8 cellular contexts compared by ENCODE assay signal in the genomic region with DNA sequence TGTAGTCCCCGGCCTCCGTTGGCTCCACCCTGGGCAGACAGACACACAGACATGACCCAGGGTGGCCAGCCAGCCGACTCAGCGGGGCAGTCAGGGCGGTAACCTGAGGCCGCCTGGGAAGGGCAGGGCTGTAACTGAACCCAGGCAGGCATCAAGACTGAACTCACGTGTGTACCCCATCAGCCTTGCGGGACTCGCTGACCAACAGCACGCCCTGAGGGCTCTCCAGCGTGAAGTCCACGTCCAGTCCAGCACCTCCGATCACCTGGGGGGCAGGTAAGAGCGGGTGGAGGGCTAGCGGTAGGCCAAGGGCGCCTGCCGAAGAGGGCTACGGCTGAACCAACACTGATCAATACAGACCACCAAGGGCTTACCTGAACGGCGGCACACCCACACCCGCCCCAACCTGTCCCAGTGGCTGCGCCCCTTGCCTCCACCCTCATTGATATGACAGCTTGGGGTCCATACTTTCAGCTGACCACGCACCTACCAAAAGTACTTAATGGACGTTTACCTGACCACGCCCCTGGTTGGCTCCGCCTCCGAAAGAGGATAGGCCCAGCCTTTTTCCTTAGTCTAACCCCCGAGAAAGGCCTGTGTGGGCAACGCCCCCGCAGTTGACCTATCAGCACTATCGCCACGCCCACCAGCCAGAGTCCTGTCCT. TPM values are rescaled to one million over a fixed set of nuclear protein-coding genes. Genes with fewer than 3 reads are reported as not detected.
A peak's percentile ranks its signal among the peaks of the same experiment; 100 is the strongest.
DNase-seq lines count a peak whose midpoint lies in the region; ATAC-seq and TF ChIP-seq lines count a peak whose summit lies in the region.

No MANE protein-coding gene starts in this region.

- 41% methylated on average over 20 of the region's 32 CpGs for WGBS in mammary epithelial cell (ENCODE audit: low coverage, missing lambda C conversion rate)
- WGBS in right lobe of liver (ENCODE audit: insufficient coverage, low coverage, low lambda C conversion rate, missing lambda C conversion rate), result 0% methylated on average over 10 of the region's 32 CpGs

- intact Hi-C loops in CD14-positive monocyte (cut with micrococcal nuclease), result loop anchor here (2.0 to 5.0 kb wide), 2 partner anchors 37 to 268 kb away; partner anchors contain the start of genes CARM1 (in 1 of the 2) and KRI1 (in 1 of the 2)
- intact Hi-C loops in mammary epithelial cell (cut with micrococcal nuclease), result no loop called here
- intact Hi-C loops in right lobe of liver (cut with DNase I), result no loop called here

- dilution Hi-C loops in mammary epithelial cell (cut with HindIII; ENCODE audit: low sequenced_read_pairs), result no loop called here

- H3K27ac Mint-ChIP-seq in CD14-positive monocyte (peak overlapping the region; percentile 97 to 100 (median 99)), type B pancreatic cell (peak overlapping the region; percentile 99)

- H3K79me2 ChIP-seq in mammary epithelial cell (ENCODE audit: insufficient read depth, low read length), result peaks cover 4% of the 10 kb centered on the region

- H2AFZ ChIP-seq in mammary epithelial cell (ENCODE audit: low read depth, low read length), result peak overlapping the region; percentile 81

- DNase-seq in CD14-positive monocyte (ENCODE audit: low spot score) (peak; percentile 43), mammary epithelial cell (peak; percentile 18), right lobe of liver (peak in 1 of 3 donors; percentile 55), type B pancreatic cell (ENCODE audit: extremely low spot score, unreplicated experiment) (no peak), NCI-H510A (lab: John Stamatoyannopoulos, UW) (no peak)

- H3K36me3 ChIP-seq in HUES6 (ENCODE audit: control insufficient read depth, insufficient read depth, low read length) (peaks cover 31% of the 10 kb centered on the region), mammary epithelial cell (ENCODE audit: insufficient read depth, low read length) (peaks cover 4% of the 10 kb centered on the region), right lobe of liver (peaks cover 0 to 32% (median 8%) of the 10 kb centered on the region in 4 donors)

- peak overlapping the region; percentile 10; the same call in 1 of the 2 replicates for H3K27ac ChIP-seq in HUES6 (ENCODE audit: low read depth, low read length)
- peak overlapping the region; percentile 59 for H3K27ac ChIP-seq in mammary epithelial cell (ENCODE audit: insufficient read depth, low read depth, low read length)
- H3K27ac ChIP-seq in right lobe of liver, result peak overlapping the region in 2 of 3 donors; percentile 35 to 42

- no peak for TF ChIP-seq POLR2A in right lobe of liver (IDR thresholded peaks at IDR 0.05)

- H3K9ac ChIP-seq in HUES6 (ENCODE audit: low read length) (peak overlapping the region; percentile 58), mammary epithelial cell (ENCODE audit: insufficient read depth, low read length) (peak overlapping the region; percentile 32)

- in situ Hi-C loops in mammary epithelial cell (cut with MboI; ENCODE audit: low sequenced_read_pairs in 2 of 2), result no loop called here

- H3K9me3 ChIP-seq in HUES6 (ENCODE audit: control insufficient read depth, insufficient read depth, low read depth, low read length), result peaks cover 7% of the 10 kb centered on the region; the same call in 1 of the 2 replicates
- peaks cover 5% of the 10 kb centered on the region for H3K9me3 ChIP-seq in mammary epithelial cell (replicated peaks; ENCODE audit: insufficient read depth, low read length)
- no peaks in the 10 kb centered on the region for H3K9me3 ChIP-seq in right lobe of liver

- H3K9me3 Mint-ChIP-seq in CD14-positive monocyte, result peaks cover 2 to 11% (median 7%) of the 10 kb centered on the region in 7 donors
- peaks cover 10% of the 10 kb centered on the region for H3K9me3 Mint-ChIP-seq in type B pancreatic cell

- H3K27me3 ChIP-seq in HUES6 (ENCODE audit: control insufficient read depth, insufficient read depth, low read length), result no peaks in the 10 kb centered on the region
- H3K27me3 ChIP-seq in mammary epithelial cell (ENCODE audit: insufficient read depth, low read length), result no peaks in the 10 kb centered on the region
- H3K27me3 ChIP-seq in right lobe of liver, result no peaks in the 10 kb centered on the region

- peaks cover 15 to 33% of the 10 kb centered on the region in 2 donors for H3K36me3 Mint-ChIP-seq in CD14-positive monocyte
- H3K36me3 Mint-ChIP-seq in type B pancreatic cell, result peaks cover 10% of the 10 kb centered on the region

- BruUV-seq in mammary epithelial cell (replicated peaks; lab: Mats Ljungman, UMichigan), result no TSS peak

- H3K4me1 ChIP-seq in HUES6 (ENCODE audit: control insufficient read depth, insufficient read depth, low read length) (no peaks in the 10 kb centered on the region), mammary epithelial cell (ENCODE audit: insufficient read depth, low read length) (peaks cover 17% of the 10 kb centered on the region), right lobe of liver (peaks cover 0 to 6% (median 2%) of the 10 kb centered on the region in 4 donors)

- TF ChIP-seq CTCF in CD14-positive monocyte (IDR thresholded peaks at IDR 0.05) (no peak), mammary epithelial cell (conservative IDR thresholded peaks at IDR 0.05 in 1 of 2, IDR thresholded peaks at IDR 0.05 in 1 of 2; ENCODE audit: extremely low read depth in 1 of 2, insufficient read depth in 1 of 2, low read depth in 1 of 2, low read length in 2 of 2) (no peak), right lobe of liver (IDR thresholded peaks at IDR 0.05) (no peak), type B pancreatic cell (conservative IDR thresholded peaks at IDR 0.05) (no peak)

- H3K4me3 Mint-ChIP-seq in CD14-positive monocyte (peak overlapping the region; percentile 93 to 95), type B pancreatic cell (peak overlapping the region; percentile 98)

- H3K4me3 ChIP-seq in HUES6 (ENCODE audit: low read depth, low read length) (peak overlapping the region; percentile 71), mammary epithelial cell (replicated peaks in 1 of 3; ENCODE audit: insufficient read depth in 1 of 3, low read depth in 2 of 3, low read length in 3 of 3) (peak overlapping the region; percentile 54 to 68 (median 64)), right lobe of liver (peak overlapping the region; percentile 49 to 80 (median 74))

- peaks cover 11% of the 10 kb centered on the region for H3K4me1 Mint-ChIP-seq in CD14-positive monocyte
- peaks cover 13% of the 10 kb centered on the region for H3K4me1 Mint-ChIP-seq in type B pancreatic cell (ENCODE audit: unreplicated experiment)

- H3K27me3 Mint-ChIP-seq in CD14-positive monocyte (ENCODE audit: low read depth in 3 of 3) (peaks cover 0 to 9% (median 0%) of the 10 kb centered on the region in 3 donors), type B pancreatic cell (no peaks in the 10 kb centered on the region)

- H4K20me1 ChIP-seq in mammary epithelial cell (ENCODE audit: insufficient read depth, low read length), result no peaks in the 10 kb centered on the region

- CTCF ChIA-PET in mammary epithelial cell (lab: Charles Lee; ENCODE audit: low non-redundant PET), result interaction anchor here (0.6 to 1.4 kb wide), 2 partner anchors 110 to 118 kb away, joined by 4 to 5 read pairs; partner anchors contain the start of gene DNM2

- ATAC-seq in right lobe of liver (peak in 2 of 4 donors; percentile 1 to 2), GM18907 (IDR thresholded peaks at IDR 0.05; ENCODE audit: unreplicated experiment) (no peak), GM21529 (IDR thresholded peaks at IDR 0.05; ENCODE audit: unreplicated experiment) (no peak)

- peak overlapping the region; percentile 90 for H3K4me2 ChIP-seq in mammary epithelial cell (ENCODE audit: insufficient read depth, low read depth, low read length)

RNA-seq across cellular contexts. Expression of gene TMED1, which starts 0.8 kb away (rescaled TPM):
- 10 to 100 TPM; 51.3 to 56.7 TPM for polyA plus RNA-seq in CD14-positive monocyte
- total RNA-seq in mammary epithelial cell, result 10 to 100 TPM; 21.3 to 26.7 TPM
- 34.4 TPM for polyA plus RNA-seq in mammary epithelial cell
- polyA minus RNA-seq in mammary epithelial cell, result 11.4 TPM
- 10 to 100 TPM; 19.1 to 24.1 (median 21.7) TPM for total RNA-seq in right lobe of liver
- total RNA-seq in type B pancreatic cell (ENCODE audit: low replicate concordance), result 23.0 and 30.9 TPM in 2 replicates

RNA-seq across cellular contexts. Expression of gene C19orf38, which starts 13.0 kb away (rescaled TPM):
- polyA plus RNA-seq in CD14-positive monocyte (100 to 1,000 TPM; 134 to 149 TPM), mammary epithelial cell (0.07 TPM)
- total RNA-seq in mammary epithelial cell (under 1 TPM; 0.33 to 0.50 TPM), right lobe of liver (1 to 10 TPM in 5 of 6 experiments, under 1 TPM in 1; 0.58 to 2.7 (median 1.4) TPM), type B pancreatic cell (ENCODE audit: low replicate concordance) (0.45 and 1.1 TPM in 2 replicates)
- polyA minus RNA-seq in mammary epithelial cell, result not detected

RNA-seq across cellular contexts. Expression of gene CARM1, which starts 36.1 kb away (rescaled TPM):
- polyA plus RNA-seq in CD14-positive monocyte (under 1 TPM; 0.17 to 0.29 TPM), mammary epithelial cell (56.7 TPM)
- total RNA-seq in mammary epithelial cell (10 to 100 TPM; 29.2 to 58.5 TPM), right lobe of liver (10 to 100 TPM; 13.7 to 20.5 (median 17.5) TPM), type B pancreatic cell (ENCODE audit: low replicate concordance) (81.9 and 104 TPM in 2 replicates)
- polyA minus RNA-seq in mammary epithelial cell, result 38.8 TPM

Comparison
In these comparisons a context has a peak if more than half of its experiments do, and no peak if none do; other contexts are left out.
1. DNase-seq: peak in CD14-positive monocyte (single experiment) and mammary epithelial cell (single experiment); none in type B pancreatic cell (single experiment) and NCI-H510A (single experiment).
2. intact Hi-C loops: an anchor here in CD14-positive monocyte (2.0 to 5.0 kb wide); none called in mammary epithelial cell and right lobe of liver.
3. Peak in every context shown above with its lines, with median percentiles within 50 percentile points of each other: H3K27ac ChIP-seq and H3K4me3 ChIP-seq.